In genomic region chr13:29905845-29906244, GRCh38 we compare ENCODE assay signal across 11 cellular contexts. TPM values are rescaled to one million over a fixed set of nuclear protein-coding genes. Genes with fewer than 3 reads are reported as not detected.
A peak's percentile ranks its signal among the peaks of the same experiment; 100 is the strongest.
DNase-seq lines count a peak whose midpoint lies in the region; ATAC-seq and TF ChIP-seq lines count a peak whose summit lies in the region.
"Had no signal": no experiment of that assay in that cellular context is flagged by ENCODE, and none has a peak within 500 bp of the region (broad histone marks: within the 10 kb centered on the region; RNA-seq: fewer than 3 reads in every experiment).

No MANE protein-coding gene starts in this region.

- DNase-seq in Right ventricle myocardium superior: no peak
- DNase-seq in left ventricle myocardium superior: no peak
- peak; percentile 81 for DNase-seq in adipocyte (ENCODE audit: low read depth)
- peak; percentile 66 to 71 (median 69) for DNase-seq in right lobe of liver
- DNase-seq in NCI-H1417 (lab: John Stamatoyannopoulos, UW): no peak
- DNase-seq: natural killer cell; NCI-H526; stimulated activated CD4-positive, alpha-beta T cell treated with anti-CD3 and anti-CD28 coated beads, Interleukin-1b, Interleukin-23, amount 100 ng/mL, for 48 hours had no signal

- H3K4me1 ChIP-seq in adipocyte (ENCODE audit: control insufficient read depth, insufficient read depth, low read length): peaks cover 35% of the 10 kb centered on the region
- H3K4me1 ChIP-seq in right lobe of liver: peaks cover 0 to 5% (median 2%) of the 10 kb centered on the region in 4 donors

- intact Hi-C loops in Right ventricle myocardium superior (cut with DNase I): no loop called here
- intact Hi-C loops in left ventricle myocardium superior (cut with micrococcal nuclease): no loop called here
- intact Hi-C loops in right lobe of liver (cut with DNase I): no loop called here

- TF ChIP-seq POLR2A in right lobe of liver (IDR thresholded peaks at IDR 0.05): no peak

- H3K4me3 ChIP-seq in adipocyte (ENCODE audit: low read length): no peak overlapping the region
- no peak overlapping the region for H3K4me3 ChIP-seq in right lobe of liver

- no peaks in the 10 kb centered on the region for H3K36me3 ChIP-seq in adipocyte (ENCODE audit: control insufficient read depth, insufficient read depth, low read length, severe bottlenecking)
- no peaks in the 10 kb centered on the region for H3K36me3 ChIP-seq in right lobe of liver

- ATAC-seq in Right ventricle myocardium superior (ENCODE audit: poor library complexity) (peak; percentile 39), left ventricle myocardium superior (no peak), right lobe of liver (peak; percentile 93 to 98 (median 97)), GM19351 (IDR thresholded peaks at IDR 0.05; ENCODE audit: unreplicated experiment) (no peak), GM18517 (IDR thresholded peaks at IDR 0.05; ENCODE audit: unreplicated experiment) (no peak), HG03378 (IDR thresholded peaks at IDR 0.05; ENCODE audit: unreplicated experiment) (no peak)
- ATAC-seq: natural killer cell had no signal

- no peak overlapping the region for H3K9ac ChIP-seq in adipocyte (ENCODE audit: low read length)

- H3K9me3 ChIP-seq in adipocyte (ENCODE audit: control insufficient read depth, low read length) (peaks cover 3% of the 10 kb centered on the region), right lobe of liver (no peaks in the 10 kb centered on the region)

- TF ChIP-seq CTCF in right lobe of liver (IDR thresholded peaks at IDR 0.05): no peak

- WGBS in right lobe of liver (ENCODE audit: insufficient coverage, low coverage, low lambda C conversion rate, missing lambda C conversion rate): 28% methylated on average over 3 of the region's 3 CpGs

- peak overlapping the region in 2 of 3 donors; percentile 16 to 22 for H3K27ac ChIP-seq in right lobe of liver

- no peaks in the 10 kb centered on the region for H3K27me3 ChIP-seq in adipocyte (replicated peaks; ENCODE audit: control insufficient read depth, insufficient read depth, low read length)
- H3K27me3 ChIP-seq in right lobe of liver: no peaks in the 10 kb centered on the region

RNA-seq across cellular contexts. Expression of gene UBL3, which starts 55.4 kb away (rescaled TPM):
- total RNA-seq in Right ventricle myocardium superior (21.1 TPM), left ventricle myocardium superior (22.6 TPM), right lobe of liver (10 to 100 TPM; 15.7 to 28.6 (median 23.5) TPM)

Comparison
In these comparisons a context has a peak if more than half of its experiments do, and no peak if none do; other contexts are left out.
1. ATAC-seq: peak in Right ventricle myocardium superior (single experiment) and right lobe of liver (4 of 4); none in left ventricle myocardium superior (single experiment), GM19351 (single experiment), GM18517 (single experiment) and HG03378 (single experiment).
2. DNase-seq: peak in adipocyte (single experiment) and right lobe of liver (3 of 3); none in Right ventricle myocardium superior (single experiment), left ventricle myocardium superior (single experiment) and NCI-H1417 (0 of 3).